8 cellular contexts compared by ENCODE assay signal in genomic region chr19:44356383-44357111, GRCh38. TPM values are rescaled to one million over a fixed set of nuclear protein-coding genes. Genes with fewer than 3 reads are reported as not detected.
DNase-seq lines count a peak whose midpoint lies in the region; ATAC-seq, FAIRE-seq and TF ChIP-seq lines count a peak whose summit lies in the region.

Gene ZNF112, minus strand, starts transcription at chr19:44356680. Its CDS starts 16,141 bp downstream, at chr19:44340539.

- H3K4me3 Mint-ChIP-seq in memory B cell = peak within 1 kb of the TSS; percentile 70

- intact Hi-C loops in stomach (cut with DNase I; ENCODE audit: low total_unique reads) = no loop called here

- H3K4me3 ChIP-seq in stomach = peak within 1 kb of the TSS; percentile 59 to 63 (median 60)

- ATAC-seq in memory B cell (ENCODE audit: low read depth) = no peak
- no peak for ATAC-seq in GM18867 (IDR thresholded peaks at IDR 0.05; ENCODE audit: unreplicated experiment)

- peaks cover 9% of the 10 kb centered on the region for H3K36me3 Mint-ChIP-seq in memory B cell

- DNase-seq in DMS53 treated with DMSO at 0.1 percent for 48 hours (lab: John Stamatoyannopoulos, UW; ENCODE audit: unreplicated experiment) (peak; percentile 93), NCI-H128 (lab: John Stamatoyannopoulos, UW; ENCODE audit: unreplicated experiment) (peak; percentile 90), T1000 (lab: John Stamatoyannopoulos, UW) (peak; percentile 79), erythroblast (lab: John Stamatoyannopoulos, UW) (peak; percentile 58 to 74), memory B cell (ENCODE audit: low spot score in 2 of 2) (no peak), stomach (peak; percentile 90), GM19239 (ENCODE audit: insufficient read length, low spot score) (no peak)

- H3K27ac Mint-ChIP-seq in memory B cell = no peak within 1 kb of the TSS

- no peaks in the 10 kb centered on the region for H3K27me3 ChIP-seq in stomach

- H3K9me3 Mint-ChIP-seq in memory B cell = peaks cover 28% of the 10 kb centered on the region

- H3K4me1 ChIP-seq in stomach = peaks cover 6 to 13% (median 12%) of the 10 kb centered on the region in 4 donors

- peak within 1 kb of the TSS; percentile 60 to 75 (median 70) for H3K27ac ChIP-seq in stomach

- 1 to 7% (median 4%) methylated on average over 27 to 38 of the region's 38 CpGs for WGBS in stomach, 5 donors

- TF ChIP-seq CTCF in stomach (IDR thresholded peaks at IDR 0.05) = no peak

- FAIRE-seq in GM19239 (lab: Jason Lieb, UNC) = no peak

- peaks cover 5% of the 10 kb centered on the region for H3K27me3 Mint-ChIP-seq in memory B cell

- H3K36me3 ChIP-seq in stomach = no peaks in the 10 kb centered on the region

- no peak for TF ChIP-seq EP300 in stomach (IDR thresholded peaks at IDR 0.05)

- peaks cover 0 to 31% (median 13%) of the 10 kb centered on the region in 4 donors for H3K9me3 ChIP-seq in stomach

- peaks cover 2% of the 10 kb centered on the region for H3K4me1 Mint-ChIP-seq in memory B cell

- TF ChIP-seq POLR2A in erythroblast (IDR thresholded peaks at IDR 0.05; ENCODE audit: low read length) (no peak), stomach (IDR thresholded peaks at IDR 0.05) (no peak)

RNA-seq across cellular contexts. Expression of gene ZNF112, which starts in this region (rescaled TPM):
- 10 to 100 TPM in 2 of 5 donors, 1 to 10 TPM in 3; 1.2 to 20.1 (median 9.7) TPM for total RNA-seq in stomach
- 1 to 10 TPM; 1.1 to 1.7 (median 1.2) TPM for polyA plus RNA-seq in stomach

Comparison
In these comparisons a context has a peak if more than half of its experiments do, and no peak if none do; other contexts are left out.
1. DNase-seq: peak in DMS53 treated with DMSO at 0.1 percent for 48 hours (single experiment), NCI-H128 (single experiment), T1000 (single experiment), erythroblast (2 of 2) and stomach (single experiment); none in memory B cell (0 of 2) and GM19239 (single experiment).